In genomic region chr10:113788604-113789083, GRCh38 we compare ENCODE assay signal across 9 cellular contexts. TPM values are rescaled to one million over a fixed set of nuclear protein-coding genes. Genes with fewer than 3 reads are reported as not detected.
A peak's percentile ranks its signal among the peaks of the same experiment; 100 is the strongest.
DNase-seq lines count a peak whose midpoint lies in the region; ATAC-seq and TF ChIP-seq lines count a peak whose summit lies in the region.
"Had no signal": no experiment of that assay in that cellular context is flagged by ENCODE, and none has a peak within 500 bp of the region (broad histone marks: within the 10 kb centered on the region; RNA-seq: fewer than 3 reads in every experiment).

No MANE protein-coding gene starts in this region.

- WGBS in ovary, 3 donors: 30 to 39% (median 33%) methylated on average over 9 of the region's 9 CpGs

- H3K4me3 ChIP-seq in right atrium auricular region: no peak overlapping the region
- H3K4me3 ChIP-seq in ovary: no peak overlapping the region

- peaks cover 0 to 4% of the 10 kb centered on the region in 2 donors for H3K4me1 ChIP-seq in right atrium auricular region
- no peaks in the 10 kb centered on the region for H3K4me1 ChIP-seq in ovary (ENCODE audit: insufficient read depth)

- H3K27ac ChIP-seq in right atrium auricular region: no peak overlapping the region
- no peak overlapping the region for H3K27ac ChIP-seq in ovary

- no peaks in the 10 kb centered on the region for H3K9me3 ChIP-seq in right atrium auricular region
- H3K9me3 ChIP-seq in ovary: no peaks in the 10 kb centered on the region

- intact Hi-C loops in Right ventricle myocardium inferior (cut with DNase I) (loop anchor here (10.0 kb wide), 1 partner anchor 74 kb away; no protein-coding TSS in a partner anchor), ovary (cut with DNase I) (no loop called here)

- no peak for DNase-seq in Right ventricle myocardium inferior (ENCODE audit: missing footprints)
- no peak for DNase-seq in right atrium auricular region (ENCODE audit: low spot score)
- DNase-seq in T1000 (lab: John Stamatoyannopoulos, UW): peak; percentile 66
- peak; percentile 97 for DNase-seq in iris pigment epithelial cell (ENCODE audit: low read depth)
- no peak for DNase-seq in ovary
- no peak for DNase-seq in KG1 (lab: John Stamatoyannopoulos, UW)
- DNase-seq in cerebellum (ENCODE audit: low spot score): no peak
- DNase-seq: CD4-positive, CD25-positive, alpha-beta regulatory T cell had no signal

- H3K27me3 ChIP-seq in right atrium auricular region (no peaks in the 10 kb centered on the region), ovary (no peaks in the 10 kb centered on the region)

- no peak for TF ChIP-seq EP300 in ovary (IDR thresholded peaks at IDR 0.05)

- TF ChIP-seq CTCF in right atrium auricular region (IDR thresholded peaks at IDR 0.05): no peak
- TF ChIP-seq CTCF in ovary (IDR thresholded peaks at IDR 0.05): no peak

- no peak for TF ChIP-seq POLR2A in ovary (IDR thresholded peaks at IDR 0.05)

- ATAC-seq in Right ventricle myocardium inferior: peak; percentile 72
- peak; percentile 72 for ATAC-seq in HG03066 (IDR thresholded peaks at IDR 0.05; ENCODE audit: low read depth, unreplicated experiment)

- H3K36me3 ChIP-seq in right atrium auricular region: no peaks in the 10 kb centered on the region
- H3K36me3 ChIP-seq in ovary: no peaks in the 10 kb centered on the region

RNA-seq across cellular contexts. Expression of gene PLEKHS1, which starts 37.2 kb away (rescaled TPM):
- not detected for total RNA-seq in Right ventricle myocardium inferior
- not detected for total RNA-seq in right atrium auricular region
- total RNA-seq in ovary: 1 to 10 TPM in 3 of 7 donors, under 1 TPM in 3, not detected in 1; 0.13 to 5.7 (median 0.91) TPM
- polyA plus RNA-seq in ovary: under 1 TPM in 1 of 2 donors, not detected in 1; 0.01 TPM
- total RNA-seq in cerebellum: not detected
- polyA plus RNA-seq: CD4-positive, CD25-positive, alpha-beta regulatory T cell had no signal

Comparison
In these comparisons a context has a peak if more than half of its experiments do, and no peak if none do; other contexts are left out.
1. DNase-seq: peak in T1000 (single experiment) and iris pigment epithelial cell (single experiment); none in Right ventricle myocardium inferior (single experiment), right atrium auricular region (single experiment), ovary (0 of 5), KG1 (single experiment) and cerebellum (single experiment).